ENCODE assay signal across 2 cellular contexts in genomic region chr1:44484155-44484688, GRCh38.
TF ChIP-seq lines count a peak whose summit lies in the region.

No MANE protein-coding gene starts in this region.

TF ChIP-seq in GM23338, 12 proteins besides CTCF, POLR2A, EP300 and RAD21:
- TF ChIP-seq EZH2phosphoT487 (IDR thresholded peaks at IDR 0.05; ENCODE audit: unreplicated experiment) (no peak), JUNB (IDR thresholded peaks at IDR 0.05; ENCODE audit: unreplicated experiment) (no peak), EZH2 (IDR thresholded peaks at IDR 0.05; ENCODE audit: low read depth, unreplicated experiment) (no peak), ZNF462 (CRISPR knock-in tag; IDR thresholded peaks at IDR 0.05) (no peak), CREB1 (CRISPR knock-in tag; IDR thresholded peaks at IDR 0.05; ENCODE audit: low read depth) (no peak), ZNF331 (CRISPR knock-in tag; IDR thresholded peaks at IDR 0.05; ENCODE audit: low read depth) (no peak)

TF ChIP-seq in endothelial cell of umbilical vein, 7 proteins besides CTCF, POLR2A, EP300 and RAD21:
- no peak for TF ChIP-seq JUN (IDR thresholded peaks at IDR 0.05; ENCODE audit: borderline replicate concordance, insufficient read depth, insufficient read length, low read depth)
- no peak for TF ChIP-seq GATA2 (IDR thresholded peaks at IDR 0.05; ENCODE audit: insufficient read depth, insufficient read length, low read depth, low read length)
- TF ChIP-seq EZH2 (IDR thresholded peaks at IDR 0.05; ENCODE audit: borderline replicate concordance, low read depth, low read length, severe bottlenecking) = no peak
